9 cellular contexts compared by ENCODE assay signal in the genomic region with DNA sequence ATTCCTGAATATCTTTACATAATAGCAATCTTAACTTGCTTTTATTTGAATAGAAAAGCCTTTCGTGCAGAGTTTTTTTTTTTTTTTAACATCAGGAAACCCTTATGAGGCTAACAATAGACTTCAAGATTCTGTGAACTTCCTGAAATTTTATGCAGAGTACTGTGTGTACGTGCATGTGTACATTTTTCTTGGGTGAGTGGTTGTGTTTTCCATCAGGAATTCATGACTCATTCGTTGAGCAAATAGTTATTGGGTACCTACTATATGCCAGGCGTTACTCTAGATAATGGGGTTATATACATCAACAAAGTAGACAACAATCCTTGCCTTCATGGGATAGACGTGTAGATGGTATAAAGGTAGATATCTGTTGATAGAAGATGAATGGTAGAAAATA. TPM values are rescaled to one million over a fixed set of nuclear protein-coding genes. Genes with fewer than 3 reads are reported as not detected.
A peak's percentile ranks its signal among the peaks of the same experiment; 100 is the strongest.
DNase-seq lines count a peak whose midpoint lies in the region; ATAC-seq, FAIRE-seq and TF ChIP-seq lines count a peak whose summit lies in the region.
"Had no signal": no experiment of that assay in that cellular context is flagged by ENCODE, and none has a peak within 500 bp of the region (broad histone marks: within the 10 kb centered on the region; RNA-seq: fewer than 3 reads in every experiment).

No MANE protein-coding gene starts in this region.

- CTCF ChIA-PET in AG04450 (lab: Charles Lee) (no interaction called here), HepG2 (lab: Yijun Ruan, JAX; ENCODE audit: low intra/inter-chr PET ratio, low total read pairs) (no interaction called here)
- CTCF ChIA-PET in CD4-positive, alpha-beta T cell (lab: Charles Lee): no interaction called here

- H3K27ac ChIP-seq in AG04450 (ENCODE audit: low read depth, low read length): no peak overlapping the region
- peak overlapping the region; percentile 63 for H3K27ac ChIP-seq in HepG2 (ENCODE audit: extremely low read length, insufficient read depth, low read length)
- no peak overlapping the region for H3K27ac ChIP-seq in CD4-positive, alpha-beta T cell (ENCODE audit: low read depth, low read length)

- TF ChIP-seq CTCF in AG04450 (IDR thresholded peaks at IDR 0.05; ENCODE audit: low read depth, low read length) (no peak), HepG2 (CRISPR knock-in tag; IDR thresholded peaks at IDR 0.05) (no peak)
- no peak for TF ChIP-seq CTCF in CD4-positive, alpha-beta T cell (IDR thresholded peaks at IDR 0.05)

- H3K27me3 ChIP-seq in AG04450 (ENCODE audit: control insufficient read depth, insufficient read depth, low read length): no peaks in the 10 kb centered on the region
- H3K27me3 ChIP-seq in HepG2 (ENCODE audit: control insufficient read depth in 1 of 2, insufficient read depth in 2 of 2, low read length in 2 of 2): no peaks in the 10 kb centered on the region; a peak in 1 of 5 replicates
- H3K27me3 ChIP-seq in CD4-positive, alpha-beta T cell (ENCODE audit: control insufficient read depth, insufficient read depth, low read length): no peaks in the 10 kb centered on the region

- H3K4me1 Mint-ChIP-seq in CD4-positive, alpha-beta T cell (ENCODE audit: low read depth): peaks cover 18% of the 10 kb centered on the region
- H3K4me1 Mint-ChIP-seq in T-helper 2 cell treated with Interferon-gamma antibody and Interleukin-4, amounts not matched to agents 5 μg/mL and 100 μg/mL, for 36 hours (ENCODE audit: low read depth): peaks cover 2% of the 10 kb centered on the region

- peaks cover 32% of the 10 kb centered on the region for H3K4me1 ChIP-seq in HepG2 (ENCODE audit: insufficient read depth, low read length)

- H3K79me2 ChIP-seq in HepG2 (ENCODE audit: insufficient read depth, low read length): no peaks in the 10 kb centered on the region

- no peak overlapping the region for H3K9ac ChIP-seq in HepG2 (ENCODE audit: insufficient read depth, low read depth, low read length)

- no peak overlapping the region for H3K4me3 ChIP-seq in AG04450 (ENCODE audit: low read depth, low read length)
- no peak overlapping the region; a peak in 1 of 6 replicates for H3K4me3 ChIP-seq in HepG2 (replicated peaks in 1 of 3; ENCODE audit: insufficient read depth in 1 of 3, low read depth in 2 of 3, low read length in 3 of 3)

- no peaks in the 10 kb centered on the region for H4K20me1 ChIP-seq in HepG2 (ENCODE audit: insufficient read depth, low read length)

- H2AFZ ChIP-seq in HepG2 (ENCODE audit: low read length): no peak overlapping the region

- H3K4me3 Mint-ChIP-seq in CD4-positive, alpha-beta T cell: no peak overlapping the region
- no peak overlapping the region for H3K4me3 Mint-ChIP-seq in T-helper 2 cell treated with Interferon-gamma antibody and Interleukin-4, amounts not matched to agents 5 μg/mL and 100 μg/mL, for 36 hours

- peaks cover 4% of the 10 kb centered on the region for H3K9me3 Mint-ChIP-seq in CD4-positive, alpha-beta T cell
- H3K9me3 Mint-ChIP-seq in T-helper 2 cell treated with Interferon-gamma antibody and Interleukin-4, amounts not matched to agents 5 μg/mL and 100 μg/mL, for 36 hours: peaks cover 22% of the 10 kb centered on the region

- intact Hi-C loops in HepG2 (cut with micrococcal nuclease; ENCODE audit: unreplicated experiment): loop anchor here (5.0 kb wide), 1 partner anchor 49 kb away; no protein-coding TSS in a partner anchor
- intact Hi-C loops in CD4-positive, alpha-beta T cell (cut with DNase I, micrococcal nuclease): no loop called here

- peak; percentile 97 for ATAC-seq in HepG2
- ATAC-seq in CD4-positive, alpha-beta T cell (ENCODE audit: poor library complexity): no peak
- ATAC-seq in GM19463 (IDR thresholded peaks at IDR 0.05; ENCODE audit: unreplicated experiment): no peak

- no peak overlapping the region for H3K27ac Mint-ChIP-seq in CD4-positive, alpha-beta T cell
- no peak overlapping the region for H3K27ac Mint-ChIP-seq in T-helper 2 cell treated with Interferon-gamma antibody and Interleukin-4, amounts not matched to agents 5 μg/mL and 100 μg/mL, for 36 hours

- POLR2A ChIA-PET in AG04450 (lab: Yijun Ruan, JAX): no interaction called here
- POLR2A ChIA-PET in HepG2 (lab: Yijun Ruan, JAX): interaction anchor here (2.7 kb wide), 1 partner anchor 59 kb away, joined by 8 read pairs; a partner anchor contains a TSS
- POLR2A ChIA-PET in CD4-positive, alpha-beta T cell (lab: Charles Lee): no interaction called here

- no peaks in the 10 kb centered on the region for H3K27me3 Mint-ChIP-seq in CD4-positive, alpha-beta T cell
- no peaks in the 10 kb centered on the region for H3K27me3 Mint-ChIP-seq in T-helper 2 cell treated with Interferon-gamma antibody and Interleukin-4, amounts not matched to agents 5 μg/mL and 100 μg/mL, for 36 hours (ENCODE audit: low read depth)

- peaks cover 78% of the 10 kb centered on the region for H3K36me3 Mint-ChIP-seq in CD4-positive, alpha-beta T cell (ENCODE audit: low read depth)
- H3K36me3 Mint-ChIP-seq in T-helper 2 cell treated with Interferon-gamma antibody and Interleukin-4, amounts not matched to agents 5 μg/mL and 100 μg/mL, for 36 hours (ENCODE audit: low read depth): peaks cover 44% of the 10 kb centered on the region

- 22% methylated on average over 5 of the region's 5 CpGs for WGBS in HepG2 (ENCODE audit: low lambda C conversion rate)

- no peak overlapping the region for H3K4me2 ChIP-seq in HepG2 (ENCODE audit: low read depth, low read length)

- in situ Hi-C loops in HepG2 (cut with HindIII; ENCODE audit: extremely low pct_ligation_motif_present, low pct_unique_long_range_greater_than_20kb): no loop called here

- H3K9me3 ChIP-seq in AG04450 (ENCODE audit: control insufficient read depth, insufficient read depth, low read length) (peaks cover 3% of the 10 kb centered on the region; the same call in 1 of the 2 replicates), HepG2 (ENCODE audit: low read length) (no peaks in the 10 kb centered on the region)
- H3K9me3 ChIP-seq in CD4-positive, alpha-beta T cell (ENCODE audit: control insufficient read depth, low read length): peaks cover 17% of the 10 kb centered on the region

- FAIRE-seq in HepG2 (lab: Jason Lieb, UNC): no peak
- FAIRE-seq: G401.6 had no signal

- BruUV-seq in HepG2 (replicated peaks; lab: Mats Ljungman, UMichigan): no TSS peak

- DNase-seq in AG04450 (ENCODE audit: low read depth, low spot score) (peak; percentile 75), HS-5 (ENCODE audit: low read depth) (peak; percentile 90), astrocyte of the hippocampus (ENCODE audit: low read depth, low spot score) (peak; percentile 84), HepG2 (ENCODE audit: low spot score) (peak; percentile 84), SKM-1 (lab: John Stamatoyannopoulos, UW; ENCODE audit: unreplicated experiment) (no peak)
- DNase-seq in CD4-positive, alpha-beta T cell: no peak
- DNase-seq in T-helper 2 cell treated with Interferon-gamma antibody and Interleukin-4, amounts not matched to agents 5 μg/mL and 100 μg/mL, for 36 hours (ENCODE audit: low spot score): no peak

- no peaks in the 10 kb centered on the region; a peak in 1 of 5 replicates for H3K36me3 ChIP-seq in HepG2 (replicated peaks in 1 of 2; ENCODE audit: control insufficient read depth in 1 of 2, insufficient read depth in 2 of 2, low read length in 2 of 2)

- peak in 1 of 2 experiments; percentile 79; a peak in 2 of 4 replicates for TF ChIP-seq EP300 in HepG2 (IDR thresholded peaks at IDR 0.05; ENCODE audit: low read depth in 2 of 2, low read length in 2 of 2)
- TF ChIP-seq EP300 in HepG2 (CRISPR knock-in tag; IDR thresholded peaks at IDR 0.05; ENCODE audit: borderline replicate concordance): no peak; the same call in 1 of the 2 replicates

- TF ChIP-seq RAD21 in HepG2 (CRISPR knock-in tag; IDR thresholded peaks at IDR 0.05): no peak

- TF ChIP-seq POLR2A in HepG2 (IDR thresholded peaks at IDR 0.05; ENCODE audit: insufficient read depth in 1 of 2, low read depth in 2 of 2, low read length in 2 of 2): no peak

TF ChIP-seq in HepG2, 621 proteins besides CTCF, POLR2A, EP300 and RAD21 (continues in another document):
- TF ChIP-seq SAP130 (CRISPR knock-in tag; IDR thresholded peaks at IDR 0.05; ENCODE audit: low read depth): peak; percentile 67
- peak; percentile 33; the same call in 1 of the 2 replicates for TF ChIP-seq HDAC2 (CRISPR knock-in tag; IDR thresholded peaks at IDR 0.05)
- peak; percentile 96 for TF ChIP-seq FOXA3 (CRISPR knock-in tag; IDR thresholded peaks at IDR 0.05)

RNA-seq across cellular contexts. Expression of a gene that starts 59.1 kb away (rescaled TPM):
- 30.9 and 49.9 TPM in 2 replicates for polyA plus RNA-seq in AG04450 (2011; rRNA removed)
- polyA minus RNA-seq in AG04450 (2011; rRNA and poly(A)+ RNA removed): 4.9 and 9.3 TPM in 2 replicates
- 61.5 and 86.1 TPM in 2 replicates for total RNA-seq in HepG2 (2016; rRNA removed; fragmentation: Illumina TruSeq; extraction: Trizol)
- total RNA-seq in HepG2 (2016; cell fraction: cytosol; rRNA removed; fragmentation: Illumina TruSeq; extraction: Trizol; ENCODE audit: low read depth): 24.2 and 24.6 TPM in 2 replicates
- 59.8 and 88.0 TPM in 2 replicates for total RNA-seq in HepG2 (2016; cell fraction: insoluble cytoplasmic fraction; rRNA removed; fragmentation: Illumina TruSeq; extraction: Trizol)
- total RNA-seq in HepG2 (2016; cell fraction: membrane; rRNA removed; fragmentation: Illumina TruSeq; extraction: Trizol): 28.9 and 30.9 TPM in 2 replicates
- total RNA-seq in HepG2 (2016; cell fraction: nucleus; rRNA removed; fragmentation: Illumina TruSeq; extraction: Trizol): 37.9 and 38.5 TPM in 2 replicates
- polyA plus RNA-seq in HepG2 (2011; rRNA removed): 14.7 and 23.3 TPM in 2 replicates
- 7.4 and 10.3 TPM in 2 replicates for polyA plus RNA-seq in HepG2 (2011; cell fraction: cytosol; rRNA removed)
- 3.6 and 6.4 TPM in 2 replicates for polyA plus RNA-seq in HepG2 (2011; cell fraction: nucleus; rRNA removed)
- polyA plus RNA-seq in HepG2 (2012): 17.1 and 30.1 TPM in 2 replicates
- polyA plus RNA-seq in HepG2 (2016; cell fraction: cytosol; fragmentation: Illumina TruSeq; extraction: Trizol; ENCODE audit: low read depth): 17.6 and 17.9 TPM in 2 replicates
- polyA plus RNA-seq in HepG2 (2016; cell fraction: insoluble cytoplasmic fraction; fragmentation: Illumina TruSeq; extraction: Trizol; ENCODE audit: low read depth): 78.7 and 83.9 TPM in 2 replicates
- 21.9 and 24.3 TPM in 2 replicates for polyA plus RNA-seq in HepG2 (2016; cell fraction: membrane; fragmentation: Illumina TruSeq; extraction: Trizol; ENCODE audit: low read depth)
- 34.0 and 38.0 TPM in 2 replicates for polyA plus RNA-seq in HepG2 (2016; cell fraction: nucleus; fragmentation: Illumina TruSeq; extraction: Trizol; ENCODE audit: insufficient read depth, low read depth)
- 2.9 and 3.6 TPM in 2 replicates for polyA minus RNA-seq in HepG2 (2011; rRNA and poly(A)+ RNA removed; ENCODE audit: low replicate concordance)
- polyA minus RNA-seq in HepG2 (2011; cell fraction: cytosol; rRNA and poly(A)+ RNA removed): 7.6 and 8.1 TPM in 2 replicates
- 33.4 and 37.1 TPM in 2 replicates for polyA minus RNA-seq in HepG2 (2011; cell fraction: nucleus; rRNA and poly(A)+ RNA removed)
- total RNA-seq in CD4-positive, alpha-beta T cell: 10 to 100 TPM; 14.8 to 17.5 TPM

Comparison
In these comparisons a context has a peak if more than half of its experiments do, and no peak if none do; other contexts are left out.
1. DNase-seq: peak in AG04450 (single experiment), HS-5 (single experiment), astrocyte of the hippocampus (single experiment) and HepG2 (single experiment); none in SKM-1 (single experiment), CD4-positive, alpha-beta T cell (0 of 10) and T-helper 2 cell treated with Interferon-gamma antibody and Interleukin-4, amounts not matched to agents 5 μg/mL and 100 μg/mL, for 36 hours (single experiment).